11 cellular contexts compared by ENCODE assay signal in genomic region chr11:114846040-114846791, GRCh38.
DNase-seq lines count a peak whose midpoint lies in the region; ATAC-seq and TF ChIP-seq lines count a peak whose summit lies in the region.
"Had no signal": no experiment of that assay in that cellular context is flagged by ENCODE, and none has a peak within 500 bp of the region (broad histone marks: within the 10 kb centered on the region; RNA-seq: fewer than 3 reads in every experiment).

No MANE protein-coding gene starts in this region.

- CTCF ChIA-PET in SK-N-SH (lab: Yijun Ruan, JAX), result interaction anchor here (1.0 to 1.2 kb wide), 2 partner anchors 9 to 20 kb away, joined by 3 read pairs; no protein-coding TSS in a partner anchor

- no peaks in the 10 kb centered on the region for H4K20me1 ChIP-seq in SK-N-SH (ENCODE audit: insufficient read depth)

- ATAC-seq in SK-N-SH treated with all-trans-retinoic acid at 6 μM for 48 hours (no peak), heart right ventricle (peak; percentile 58 to 97 (median 91)), upper lobe of left lung (ENCODE audit: low FRiP score in 2 of 2) (peak; percentile 26 to 69), HG03175 (IDR thresholded peaks at IDR 0.05; ENCODE audit: unreplicated experiment) (no peak), HG02885 (IDR thresholded peaks at IDR 0.05; ENCODE audit: poor library complexity, unreplicated experiment) (no peak)
- ATAC-seq: naive thymus-derived CD4-positive, alpha-beta T cell had no signal

- TF ChIP-seq EP300 in SK-N-SH (IDR thresholded peaks at IDR 0.05; ENCODE audit: borderline replicate concordance in 1 of 2, low read depth in 1 of 2, low read length in 1 of 2) (no peak), upper lobe of left lung (IDR thresholded peaks at IDR 0.05) (no peak)

- TF ChIP-seq POLR2A in upper lobe of left lung (IDR thresholded peaks at IDR 0.05), result no peak

- H3F3A ChIP-seq in SK-N-SH (replicated peaks; ENCODE audit: insufficient read depth), result no peaks in the 10 kb centered on the region

- intact Hi-C loops in heart right ventricle (cut with DNase I), result no loop called here

- H2AFZ ChIP-seq in SK-N-SH (ENCODE audit: low read depth), result no peak overlapping the region

- H3K9me3 ChIP-seq in SK-N-SH (no peaks in the 10 kb centered on the region), heart right ventricle (no peaks in the 10 kb centered on the region), upper lobe of left lung (no peaks in the 10 kb centered on the region)
- H3K9me3 ChIP-seq: uterus had no signal

- H3K27ac ChIP-seq in SK-N-SH (ENCODE audit: low read depth in 2 of 2, low read length in 1 of 2), result no peak overlapping the region; a peak in 1 of 4 replicates
- H3K27ac ChIP-seq in heart right ventricle, result no peak overlapping the region
- no peak overlapping the region for H3K27ac ChIP-seq in upper lobe of left lung
- H3K27ac ChIP-seq: uterus had no signal

- H3K36me3 ChIP-seq in SK-N-SH (replicated peaks in 1 of 2; ENCODE audit: control insufficient read depth in 1 of 2, insufficient read depth in 2 of 2, low read length in 1 of 2), result no peaks in the 10 kb centered on the region
- no peaks in the 10 kb centered on the region for H3K36me3 ChIP-seq in heart right ventricle
- H3K36me3 ChIP-seq in upper lobe of left lung, result no peaks in the 10 kb centered on the region
- H3K36me3 ChIP-seq: uterus had no signal

- H3K27me3 ChIP-seq in SK-N-SH (ENCODE audit: insufficient read depth) (no peaks in the 10 kb centered on the region), heart right ventricle (no peaks in the 10 kb centered on the region), upper lobe of left lung (no peaks in the 10 kb centered on the region)
- H3K27me3 ChIP-seq: uterus had no signal

- H3K9ac ChIP-seq in SK-N-SH, result no peak overlapping the region

- no peaks in the 10 kb centered on the region for H3K79me2 ChIP-seq in SK-N-SH (ENCODE audit: insufficient read depth)

- DNase-seq in SK-N-SH (peak; percentile 22), RKO (ENCODE audit: low spot score) (peak; percentile 40), heart right ventricle (peak; percentile 56 to 60), upper lobe of left lung (no peak)
- no peak for DNase-seq in stimulated activated CD4-positive, alpha-beta T cell treated with anti-CD3 and anti-CD28 coated beads, Interleukin-12 subunit alpha, Interleukin-12 subunit beta, amount 100 ng/mL, for 4 hours
- DNase-seq: naive thymus-derived CD4-positive, alpha-beta T cell; NCI-H748 treated with DMSO at 0.1 percent for 48 hours; uterus had no signal

- POLR2A ChIA-PET in SK-N-SH (lab: Yijun Ruan, JAX), result no interaction called here

- TF ChIP-seq CTCF in SK-N-SH (IDR thresholded peaks at IDR 0.05) (no peak), heart right ventricle (IDR thresholded peaks at IDR 0.05) (peak in 3 of 9 donors; percentile 15 to 23 (median 23)), upper lobe of left lung (IDR thresholded peaks at IDR 0.05) (no peak)

- 9% methylated on average over 5 of the region's 5 CpGs for WGBS in SK-N-SH (ENCODE audit: low lambda C conversion rate)
- WGBS in heart right ventricle, 2 donors, result 50 to 51% methylated on average over 5 of the region's 5 CpGs
- 69 to 80% methylated on average over 5 of the region's 5 CpGs for WGBS in upper lobe of left lung, 2 donors

- H3K4me2 ChIP-seq in SK-N-SH, result no peak overlapping the region

- no peak for TF ChIP-seq RAD21 in SK-N-SH (IDR thresholded peaks at IDR 0.05; ENCODE audit: low read length)

- H3K9me2 ChIP-seq in SK-N-SH, result no peaks in the 10 kb centered on the region

- peaks cover 0 to 6% of the 10 kb centered on the region in 2 experiments; a peak in 1 of 4 replicates for H3K4me1 ChIP-seq in SK-N-SH (ENCODE audit: control insufficient read depth in 1 of 2, insufficient read depth in 2 of 2, low read depth in 1 of 2, low read length in 1 of 2)
- peaks cover 0 to 7% (median 0%) of the 10 kb centered on the region in 9 donors for H3K4me1 ChIP-seq in heart right ventricle
- no peaks in the 10 kb centered on the region for H3K4me1 ChIP-seq in upper lobe of left lung
- H3K4me1 ChIP-seq: uterus had no signal

- H3K4me3 ChIP-seq in SK-N-SH (ENCODE audit: low read depth in 2 of 2, low read length in 1 of 2), result no peak overlapping the region
- no peak overlapping the region for H3K4me3 ChIP-seq in heart right ventricle
- H3K4me3 ChIP-seq in upper lobe of left lung, result no peak overlapping the region
- H3K4me3 ChIP-seq: uterus had no signal

TF ChIP-seq in SK-N-SH, 30 proteins besides CTCF, POLR2A, EP300 and RAD21 (continues in another document):
- no peak for TF ChIP-seq CHD2 (IDR thresholded peaks at IDR 0.05; ENCODE audit: low read length, partially characterized antibody)
- no peak for TF ChIP-seq IRF3 (IDR thresholded peaks at IDR 0.05; ENCODE audit: low read depth, low read length)
- TF ChIP-seq ELF1 (IDR thresholded peaks at IDR 0.05), result no peak
- TF ChIP-seq JUND (IDR thresholded peaks at IDR 0.05), result no peak
- TF ChIP-seq RXRA (IDR thresholded peaks at IDR 0.05; ENCODE audit: borderline replicate concordance, low read depth), result no peak
- no peak for TF ChIP-seq ZBTB33 (IDR thresholded peaks at IDR 0.05; ENCODE audit: borderline replicate concordance, low read depth)
- no peak for TF ChIP-seq FOSL2 (IDR thresholded peaks at IDR 0.05; ENCODE audit: borderline replicate concordance, low read depth)
- TF ChIP-seq GATA2 (CRISPR knock-in tag; IDR thresholded peaks at IDR 0.05), result no peak
- TF ChIP-seq FOXM1 (IDR thresholded peaks at IDR 0.05; ENCODE audit: low read depth), result no peak
- TF ChIP-seq MXI1 (IDR thresholded peaks at IDR 0.05; ENCODE audit: low read depth, low read length), result no peak

TF ChIP-seq in SK-N-SH treated with all-trans-retinoic acid at 6 μM for 48 hours, 23 proteins besides CTCF, POLR2A, EP300 and RAD21:
- TF ChIP-seq SNAI2 (CRISPR knock-in tag; IDR thresholded peaks at IDR 0.05), result no peak
- no peak for TF ChIP-seq PATZ1 (CRISPR knock-in tag; IDR thresholded peaks at IDR 0.05; ENCODE audit: borderline replicate concordance)
- no peak for TF ChIP-seq POU6F1 (CRISPR knock-in tag; IDR thresholded peaks at IDR 0.05; ENCODE audit: borderline replicate concordance, low read depth)
- TF ChIP-seq PPARA (CRISPR knock-in tag; IDR thresholded peaks at IDR 0.05; ENCODE audit: borderline replicate concordance), result no peak
- no peak for TF ChIP-seq ESRRG (CRISPR knock-in tag; IDR thresholded peaks at IDR 0.05)
- TF ChIP-seq CSRNP3 (CRISPR knock-in tag; IDR thresholded peaks at IDR 0.05), result no peak
- no peak for TF ChIP-seq GLIS3 (CRISPR knock-in tag; IDR thresholded peaks at IDR 0.05)
- TF ChIP-seq TCF4 (CRISPR knock-in tag; IDR thresholded peaks at IDR 0.05; ENCODE audit: borderline replicate concordance), result no peak
- no peak for TF ChIP-seq ZFP3 (CRISPR knock-in tag; IDR thresholded peaks at IDR 0.05)

Comparison
In these comparisons a context has a peak if more than half of its experiments do, and no peak if none do; other contexts are left out.
1. DNase-seq: peak in SK-N-SH (single experiment), RKO (single experiment) and heart right ventricle (2 of 2); none in upper lobe of left lung (0 of 2) and stimulated activated CD4-positive, alpha-beta T cell treated with anti-CD3 and anti-CD28 coated beads, Interleukin-12 subunit alpha, Interleukin-12 subunit beta, amount 100 ng/mL, for 4 hours (single experiment).
2. ATAC-seq: peak in heart right ventricle (8 of 8) and upper lobe of left lung (2 of 2); none in SK-N-SH treated with all-trans-retinoic acid at 6 μM for 48 hours (single experiment), HG03175 (single experiment) and HG02885 (single experiment).